ENCODE assay signal across 15 cellular contexts in genomic region chr6:145823322-145823944, GRCh38. TPM values are rescaled to one million over a fixed set of nuclear protein-coding genes. Genes with fewer than 3 reads are reported as not detected.
A peak's percentile ranks its signal among the peaks of the same experiment; 100 is the strongest.
DNase-seq lines count a peak whose midpoint lies in the region; ATAC-seq lines count a peak whose summit lies in the region.
"Had no signal": no experiment of that assay in that cellular context is flagged by ENCODE, and none has a peak within 500 bp of the region (broad histone marks: within the 10 kb centered on the region; RNA-seq: fewer than 3 reads in every experiment).

No MANE protein-coding gene starts in this region.

- DNase-seq in M059J (ENCODE audit: low read depth) = peak; percentile 11
- DNase-seq in fibroblast of peridontal ligament (ENCODE audit: extremely low read depth) = peak; percentile 36
- no peak for DNase-seq in caudate nucleus (lab: John Stamatoyannopoulos, UW)
- no peak for DNase-seq in NCI-H524 treated with DMSO at 0.1 percent for 48 hours (lab: John Stamatoyannopoulos, UW)
- DNase-seq: activated effector memory CD4-positive, alpha-beta T cell treated with anti-CD3 and anti-CD28 coated beads, Interleukin-2, amount 50 U/mL, for 16 hours; cortex of kidney; immature natural killer cell; natural killer cell; NCI-H2081; NCI-H748 treated with DMSO at 0.1 percent for 48 hours; stimulated activated CD4-positive, alpha-beta T cell treated with anti-CD3 and anti-CD28 coated beads, Interleukin-4, amount 100 ng/mL, for 4 hours; trophoblast cell had no signal

- peak; percentile 52 for ATAC-seq in GM18519 (IDR thresholded peaks at IDR 0.05; ENCODE audit: low FRiP score, unreplicated experiment)
- ATAC-seq in GM21390 (IDR thresholded peaks at IDR 0.05; ENCODE audit: unreplicated experiment) = peak; percentile 61
- ATAC-seq in GM19397 (IDR thresholded peaks at IDR 0.05; ENCODE audit: unreplicated experiment) = no peak
- ATAC-seq: natural killer cell had no signal

- H3K27ac ChIP-seq in caudate nucleus (ENCODE audit: low read depth, low read length) = no peak overlapping the region

RNA-seq across cellular contexts. Expression of gene FBXO30, which starts 8.8 kb away (rescaled TPM):
- total RNA-seq in M059J (2014; rRNA removed; shearing (Covaris generic)) = 8.4 and 11.3 TPM in 2 replicates

Comparison
In these comparisons a context has a peak if more than half of its experiments do, and no peak if none do; other contexts are left out.
1. DNase-seq: peak in M059J (single experiment) and fibroblast of peridontal ligament (single experiment); none in caudate nucleus (0 of 61) and NCI-H524 treated with DMSO at 0.1 percent for 48 hours (single experiment).